ENCODE assay signal across 8 cellular contexts in the genomic region with DNA sequence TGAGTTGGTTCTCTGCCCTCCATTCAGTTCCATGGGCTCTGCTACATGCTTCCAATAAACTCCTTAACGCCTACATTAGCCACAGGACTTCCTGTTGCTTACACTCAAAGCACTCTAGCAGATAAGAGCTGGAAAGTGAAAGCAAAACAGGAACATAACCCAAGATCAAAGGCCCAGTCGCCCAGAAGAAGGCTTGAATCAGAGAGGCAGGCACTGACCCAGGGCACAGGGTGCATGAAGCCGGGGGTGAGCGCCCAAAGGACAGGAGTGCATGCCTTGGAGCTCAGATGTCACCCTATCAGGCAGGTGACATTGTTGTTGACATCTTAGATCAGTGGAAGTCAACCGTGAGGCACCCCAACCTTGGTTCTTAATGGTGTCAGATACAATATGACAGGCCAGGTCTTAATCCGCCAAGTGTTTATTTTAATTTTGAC.
DNase-seq lines count a peak whose midpoint lies in the region; ATAC-seq, FAIRE-seq and TF ChIP-seq lines count a peak whose summit lies in the region.

No MANE protein-coding gene starts in this region.

- no peak for TF ChIP-seq POLR2A in GM12891 (IDR thresholded peaks at IDR 0.05; ENCODE audit: low read depth, low read length)

- intact Hi-C loops in left colon (cut with DNase I, micrococcal nuclease) = no loop called here

- no peak for DNase-seq in GM12891 (ENCODE audit: insufficient read length, low spot score)
- peak; percentile 60 for DNase-seq in NCI-H2196 treated with DMSO at 0.1 percent for 48 hours (lab: John Stamatoyannopoulos, UW; ENCODE audit: unreplicated experiment)
- DNase-seq in activated CD8-positive, alpha-beta memory T cell treated with anti-CD3 and anti-CD28 coated beads, Interleukin-2, amount 50 U/mL, for 48 hours = peak; percentile 73
- DNase-seq in left colon = peak; percentile 39 to 45
- no peak for DNase-seq in C1 segment of cervical spinal cord (lab: John Stamatoyannopoulos, UW)
- DNase-seq in NCI-H1105 (lab: John Stamatoyannopoulos, UW) = no peak
- no peak for DNase-seq in NCI-H187 (lab: John Stamatoyannopoulos, UW)

- peak; percentile 95 for ATAC-seq in HG02610 (IDR thresholded peaks at IDR 0.05; ENCODE audit: unreplicated experiment)
- ATAC-seq in left colon = peak; percentile 91

- FAIRE-seq in GM12891 (lab: Jason Lieb, UNC) = peak; percentile 55

TF ChIP-seq in GM12891, 5 proteins besides CTCF, POLR2A, EP300 and RAD21:
- TF ChIP-seq SPI1 (IDR thresholded peaks at IDR 0.05; ENCODE audit: low read depth, low read length) (peak; percentile 47), POU2F2 (IDR thresholded peaks at IDR 0.05; ENCODE audit: low read depth, low read length) (no peak), PAX5 (IDR thresholded peaks at IDR 0.05; ENCODE audit: insufficient read depth, low read length, severe bottlenecking) (no peak)

Comparison
In these comparisons a context has a peak if more than half of its experiments do, and no peak if none do; other contexts are left out.
1. DNase-seq: peak in NCI-H2196 treated with DMSO at 0.1 percent for 48 hours (single experiment), activated CD8-positive, alpha-beta memory T cell treated with anti-CD3 and anti-CD28 coated beads, Interleukin-2, amount 50 U/mL, for 48 hours (single experiment) and left colon (2 of 2); none in GM12891 (single experiment), C1 segment of cervical spinal cord (0 of 14), NCI-H1105 (single experiment) and NCI-H187 (0 of 2).